ENCODE assay signal across 19 cellular contexts in the genomic region with DNA sequence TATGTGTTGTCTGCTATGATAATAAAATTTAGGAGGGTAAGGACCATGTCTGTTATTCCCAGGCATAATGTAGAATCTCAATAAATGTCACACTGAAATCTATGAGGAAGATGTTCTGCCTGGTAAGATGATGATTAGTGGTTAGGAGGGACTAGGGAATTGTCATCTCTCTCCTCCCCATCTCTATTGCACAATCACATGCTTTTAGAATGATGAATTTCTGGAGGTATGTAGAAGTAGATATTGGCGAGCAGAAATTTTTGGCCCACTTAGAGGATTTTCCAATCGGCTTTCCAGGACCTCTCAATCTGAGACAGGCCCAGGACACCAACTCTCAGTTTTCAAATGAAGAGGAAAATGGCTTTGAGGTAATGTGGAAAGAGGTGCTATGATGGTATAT. TPM values are rescaled to one million over a fixed set of nuclear protein-coding genes. Genes with fewer than 3 reads are reported as not detected.
A peak's percentile ranks its signal among the peaks of the same experiment; 100 is the strongest.
DNase-seq lines count a peak whose midpoint lies in the region; ATAC-seq and TF ChIP-seq lines count a peak whose summit lies in the region.
"Had no signal": no experiment of that assay in that cellular context is flagged by ENCODE, and none has a peak within 500 bp of the region (broad histone marks: within the 10 kb centered on the region; RNA-seq: fewer than 3 reads in every experiment).

No MANE protein-coding gene starts in this region.

- DNase-seq in EH (ENCODE audit: low read depth) (peak; percentile 92), M059J (ENCODE audit: low read depth) (peak; percentile 73), cardiac fibroblast (ENCODE audit: low read depth in 2 of 2) (peak; percentile 78 to 91), natural killer cell (no peak), RPMI8226 (no peak), NCI-H146 treated with DMSO at 0.1 percent for 48 hours (lab: John Stamatoyannopoulos, UW; ENCODE audit: unreplicated experiment) (no peak)
- no peak for DNase-seq in T-helper 2 cell treated with Interferon-gamma antibody and Interleukin-4, amounts not matched to agents 5 μg/mL and 100 μg/mL, for 36 hours (ENCODE audit: low spot score)
- DNase-seq: activated CD4-positive, alpha-beta T cell treated with anti-CD3 and anti-CD28 coated beads for 4 hours; activated effector memory CD4-positive, alpha-beta T cell treated with Interleukin-2 at 50 U/mL for 16 hours; COR-L47; NCI-H1436 treated with DMSO at 0.1 percent for 48 hours; NCI-H82; SK-N-SH; small intestine had no signal

- no peaks in the 10 kb centered on the region for H3K9me3 Mint-ChIP-seq in natural killer cell
- H3K9me3 Mint-ChIP-seq in T-helper 2 cell treated with Interferon-gamma antibody and Interleukin-4, amounts not matched to agents 5 μg/mL and 100 μg/mL, for 36 hours, result no peaks in the 10 kb centered on the region

- intact Hi-C loops in natural killer cell (cut with micrococcal nuclease), result loop anchor here (10.0 kb wide), 1 partner anchor 401 kb away; a partner anchor contains a TSS

- peaks cover 47 to 60% of the 10 kb centered on the region in 2 donors for H3K4me1 Mint-ChIP-seq in natural killer cell
- peaks cover 32% of the 10 kb centered on the region for H3K4me1 Mint-ChIP-seq in T-helper 2 cell treated with Interferon-gamma antibody and Interleukin-4, amounts not matched to agents 5 μg/mL and 100 μg/mL, for 36 hours (ENCODE audit: low read depth)

- no peak overlapping the region for H3K4me3 ChIP-seq in cardiac fibroblast (replicated peaks in 1 of 2; ENCODE audit: low read depth in 2 of 2, low read length in 2 of 2)

- H3K27ac Mint-ChIP-seq in natural killer cell, result no peak overlapping the region
- no peak overlapping the region for H3K27ac Mint-ChIP-seq in T-helper 2 cell treated with Interferon-gamma antibody and Interleukin-4, amounts not matched to agents 5 μg/mL and 100 μg/mL, for 36 hours

- peaks cover 15 to 32% of the 10 kb centered on the region in 2 donors for H3K27me3 Mint-ChIP-seq in natural killer cell (ENCODE audit: low read depth in 2 of 2)
- H3K27me3 Mint-ChIP-seq in T-helper 2 cell treated with Interferon-gamma antibody and Interleukin-4, amounts not matched to agents 5 μg/mL and 100 μg/mL, for 36 hours (ENCODE audit: low read depth), result peaks cover 33% of the 10 kb centered on the region

- H3K4me3 Mint-ChIP-seq in natural killer cell, result peak overlapping the region; percentile 30
- no peak overlapping the region for H3K4me3 Mint-ChIP-seq in T-helper 2 cell treated with Interferon-gamma antibody and Interleukin-4, amounts not matched to agents 5 μg/mL and 100 μg/mL, for 36 hours

- ATAC-seq in natural killer cell (no peak), HG02973 (IDR thresholded peaks at IDR 0.05; ENCODE audit: unreplicated experiment) (no peak)
- ATAC-seq: left lobe of liver had no signal

- H3K36me3 Mint-ChIP-seq in natural killer cell, result no peaks in the 10 kb centered on the region
- H3K36me3 Mint-ChIP-seq in T-helper 2 cell treated with Interferon-gamma antibody and Interleukin-4, amounts not matched to agents 5 μg/mL and 100 μg/mL, for 36 hours (ENCODE audit: low read depth), result peaks cover 7% of the 10 kb centered on the region

- TF ChIP-seq CTCF in cardiac fibroblast (IDR thresholded peaks at IDR 0.05; ENCODE audit: low read depth, low read length), result no peak
- TF ChIP-seq CTCF in natural killer cell (IDR thresholded peaks at IDR 0.05), result no peak

RNA-seq across cellular contexts. Expression of a gene that starts 2.0 kb away (rescaled TPM):
- total RNA-seq in M059J (2014; rRNA removed; shearing (Covaris generic)), result not detected in 2 replicates
- not detected for total RNA-seq in natural killer cell
- total RNA-seq: cerebellum, frontal cortex, left lobe of liver, temporal lobe had no signal

RNA-seq across cellular contexts. Expression of a gene that starts 2.0 kb away (rescaled TPM):
- total RNA-seq in M059J (2014; rRNA removed; shearing (Covaris generic)), result 34.4 and 54.7 TPM in 2 replicates
- 10 to 100 TPM; 48.2 to 52.5 (median 50.9) TPM for total RNA-seq in natural killer cell

RNA-seq across cellular contexts. Expression of a gene that starts 17.2 kb away (rescaled TPM):
- 0.17 and 0.27 TPM in 2 replicates for total RNA-seq in M059J (2014; rRNA removed; shearing (Covaris generic))
- not detected for total RNA-seq in natural killer cell
- total RNA-seq: frontal cortex, left lobe of liver, temporal lobe had no signal

Comparison
In these comparisons a context has a peak if more than half of its experiments do, and no peak if none do; other contexts are left out.
1. DNase-seq: peak in EH (single experiment), M059J (single experiment) and cardiac fibroblast (2 of 2); none in natural killer cell (single experiment), RPMI8226 (single experiment), T-helper 2 cell treated with Interferon-gamma antibody and Interleukin-4, amounts not matched to agents 5 μg/mL and 100 μg/mL, for 36 hours (single experiment) and NCI-H146 treated with DMSO at 0.1 percent for 48 hours (single experiment).